In the genomic region with DNA sequence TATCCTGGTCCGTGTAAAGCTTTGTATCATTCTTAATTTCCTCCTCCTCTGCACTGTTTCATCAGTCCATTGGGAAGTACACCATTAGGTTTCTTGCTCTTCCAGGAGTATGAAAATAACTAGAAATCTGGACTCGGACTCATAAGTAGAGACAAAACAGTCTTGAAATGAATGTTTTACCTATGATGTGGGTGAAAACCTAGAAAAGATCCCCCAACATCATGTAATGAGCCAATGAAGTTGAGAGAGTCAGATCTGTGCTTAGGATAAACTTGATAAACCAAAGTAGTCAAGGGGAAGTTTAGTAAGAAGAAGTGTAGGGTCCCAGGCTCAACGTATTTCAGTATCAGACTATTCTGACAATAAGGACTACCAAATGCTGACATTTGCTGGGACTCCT, we compare ENCODE assay signal across 1 cellular context.
TF ChIP-seq lines count a peak whose summit lies in the region.

No MANE protein-coding gene starts in this region.

TF ChIP-seq in GM12878, 131 proteins besides CTCF, POLR2A, EP300 and RAD21:
- TF ChIP-seq JUNB (IDR thresholded peaks at IDR 0.05) (peak; percentile 99), BCL11A (IDR thresholded peaks at IDR 0.05; ENCODE audit: low read depth, low read length) (peak; percentile 58; the same call in 1 of the 2 replicates), PKNOX1 (IDR thresholded peaks at IDR 0.05) (no peak), GATAD2B (conservative IDR thresholded peaks at IDR 0.05; ENCODE audit: low read depth) (no peak), EED (IDR thresholded peaks at IDR 0.05; ENCODE audit: low read depth) (peak; percentile 93), FOXM1 (IDR thresholded peaks at IDR 0.05; ENCODE audit: low read depth, low read length) (peak; percentile 96), CREM (IDR thresholded peaks at IDR 0.05; ENCODE audit: low read depth) (peak; percentile 72; the same call in 1 of the 2 replicates), RBBP5 (conservative IDR thresholded peaks at IDR 0.05) (no peak), POU2F2 (IDR thresholded peaks at IDR 0.05; ENCODE audit: borderline replicate concordance, low read depth, low read length) (no peak), TBL1XR1 (IDR thresholded peaks at IDR 0.05; ENCODE audit: low read depth, low read length) (no peak), BRCA1 (IDR thresholded peaks at IDR 0.05; ENCODE audit: low read depth, low read length) (no peak), IKZF1 (conservative IDR thresholded peaks at IDR 0.05) (peak; percentile 48; the same call in 1 of the 2 replicates), SIN3A (IDR thresholded peaks at IDR 0.05; ENCODE audit: low read depth, low read length) (no peak), BHLHE40 (IDR thresholded peaks at IDR 0.05; ENCODE audit: borderline replicate concordance in 1 of 2, low read depth in 2 of 2, low read length in 1 of 2) (no peak), SRF (IDR thresholded peaks at IDR 0.05; ENCODE audit: low read depth in 2 of 2, low read length in 2 of 2) (no peak), IKZF2 (IDR thresholded peaks at IDR 0.05) (peak; percentile 23 to 55; a peak in 1 of 4 replicates), PRDM15 (CRISPR knock-in tag; IDR thresholded peaks at IDR 0.05) (no peak), GABPA (IDR thresholded peaks at IDR 0.05; ENCODE audit: low read depth) (0 out of 2 replicates have a peak, but pooled peaks have one; percentile 33), BCL3 (IDR thresholded peaks at IDR 0.05; ENCODE audit: borderline replicate concordance, insufficient read depth, low read depth, low read length, poor library complexity, severe bottlenecking) (no peak), ATF2 (IDR thresholded peaks at IDR 0.05; ENCODE audit: low read length) (peak; percentile 94), MTA3 (IDR thresholded peaks at IDR 0.05; ENCODE audit: borderline replicate concordance, low read length) (0 out of 2 replicates have a peak, but pooled peaks have one; percentile 32), POLR2AphosphoS2 (IDR thresholded peaks at IDR 0.05; ENCODE audit: low read depth, low read length) (no peak), TCF7 (IDR thresholded peaks at IDR 0.05; ENCODE audit: borderline replicate concordance) (peak; percentile 99), IRF4 (IDR thresholded peaks at IDR 0.05; ENCODE audit: low read depth, low read length) (peak; percentile 86; the same call in 1 of the 2 replicates), RUNX3 (IDR thresholded peaks at IDR 0.05; ENCODE audit: low read length) (peak; percentile 98), CBFB (IDR thresholded peaks at IDR 0.05; ENCODE audit: low read depth) (0 out of 2 replicates have a peak, but pooled peaks have one; percentile 47), CHD1 (IDR thresholded peaks at IDR 0.05; ENCODE audit: low read depth, low read length) (no peak), SUZ12 (IDR thresholded peaks at IDR 0.05; ENCODE audit: unreplicated experiment) (no peak), ZNF217 (IDR thresholded peaks at IDR 0.05) (no peak), CREB1 (IDR thresholded peaks at IDR 0.05; ENCODE audit: low read depth) (peak; percentile 34; the same call in 1 of the 2 replicates), ETV6 (conservative IDR thresholded peaks at IDR 0.05 in 1 of 2, IDR thresholded peaks at IDR 0.05 in 1 of 2; ENCODE audit: borderline replicate concordance in 1 of 2, low read depth in 1 of 2) (peak in 1 of 2 experiments; percentile 62; a peak in 1 of 4 replicates), NFIC (IDR thresholded peaks at IDR 0.05; ENCODE audit: low read depth, low read length) (peak; percentile 97), POLR2AphosphoS5 (IDR thresholded peaks at IDR 0.05; ENCODE audit: low read length) (no peak), MEF2A (IDR thresholded peaks at IDR 0.05; ENCODE audit: insufficient read depth, low read depth, low read length) (peak; percentile 65; the same call in 1 of the 2 replicates), BMI1 (IDR thresholded peaks at IDR 0.05; ENCODE audit: borderline replicate concordance) (no peak), SP1 (IDR thresholded peaks at IDR 0.05; ENCODE audit: low read depth, low read length) (no peak), KAT2A (conservative IDR thresholded peaks at IDR 0.05; ENCODE audit: control insufficient read depth, low read depth, low read length) (no peak), MXI1 (IDR thresholded peaks at IDR 0.05; ENCODE audit: low read depth, low read length) (no peak), NR2C2 (IDR thresholded peaks at IDR 0.05; ENCODE audit: borderline replicate concordance, control insufficient read depth, insufficient read length, low read depth) (no peak), EZH2 (IDR thresholded peaks at IDR 0.05; ENCODE audit: borderline replicate concordance, control insufficient read depth, low read depth, low read length) (no peak), PML (IDR thresholded peaks at IDR 0.05; ENCODE audit: low read length) (peak; percentile 59; the same call in 1 of the 2 replicates), ZNF207 (IDR thresholded peaks at IDR 0.05; ENCODE audit: borderline replicate concordance) (no peak)
- TF ChIP-seq, protein P1, sequence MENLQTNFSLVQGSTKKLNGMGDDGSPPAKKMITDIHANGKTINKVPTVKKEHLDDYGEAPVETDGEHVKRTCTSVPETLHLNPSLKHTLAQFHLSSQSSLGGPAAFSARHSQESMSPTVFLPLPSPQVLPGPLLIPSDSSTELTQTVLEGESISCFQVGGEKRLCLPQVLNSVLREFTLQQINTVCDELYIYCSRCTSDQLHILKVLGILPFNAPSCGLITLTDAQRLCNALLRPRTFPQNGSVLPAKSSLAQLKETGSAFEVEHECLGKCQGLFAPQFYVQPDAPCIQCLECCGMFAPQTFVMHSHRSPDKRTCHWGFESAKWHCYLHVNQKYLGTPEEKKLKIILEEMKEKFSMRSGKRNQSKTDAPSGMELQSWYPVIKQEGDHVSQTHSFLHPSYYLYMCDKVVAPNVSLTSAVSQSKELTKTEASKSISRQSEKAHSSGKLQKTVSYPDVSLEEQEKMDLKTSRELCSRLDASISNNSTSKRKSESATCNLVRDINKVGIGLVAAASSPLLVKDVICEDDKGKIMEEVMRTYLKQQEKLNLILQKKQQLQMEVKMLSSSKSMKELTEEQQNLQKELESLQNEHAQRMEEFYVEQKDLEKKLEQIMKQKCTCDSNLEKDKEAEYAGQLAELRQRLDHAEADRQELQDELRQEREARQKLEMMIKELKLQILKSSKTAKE (IDR thresholded peaks at IDR 0.05; ENCODE audit: low read depth, poor library complexity, severe bottlenecking) = no peak
- TF ChIP-seq, protein P2, sequence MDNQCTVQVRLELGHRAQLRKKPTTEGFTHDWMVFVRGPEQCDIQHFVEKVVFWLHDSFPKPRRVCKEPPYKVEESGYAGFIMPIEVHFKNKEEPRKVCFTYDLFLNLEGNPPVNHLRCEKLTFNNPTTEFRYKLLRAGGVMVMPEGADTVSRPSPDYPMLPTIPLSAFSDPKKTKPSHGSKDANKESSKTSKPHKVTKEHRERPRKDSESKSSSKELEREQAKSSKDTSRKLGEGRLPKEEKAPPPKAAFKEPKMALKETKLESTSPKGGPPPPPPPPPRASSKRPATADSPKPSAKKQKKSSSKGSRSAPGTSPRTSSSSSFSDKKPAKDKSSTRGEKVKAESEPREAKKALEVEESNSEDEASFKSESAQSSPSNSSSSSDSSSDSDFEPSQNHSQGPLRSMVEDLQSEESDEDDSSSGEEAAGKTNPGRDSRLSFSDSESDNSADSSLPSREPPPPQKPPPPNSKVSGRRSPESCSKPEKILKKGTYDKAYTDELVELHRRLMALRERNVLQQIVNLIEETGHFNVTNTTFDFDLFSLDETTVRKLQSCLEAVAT (IDR thresholded peaks at IDR 0.05) = no peak
